ENCODE assay signal across 17 cellular contexts in genomic region chrX:74520291-74520690, GRCh38.
A peak's percentile ranks its signal among the peaks of the same experiment; 100 is the strongest.
DNase-seq lines count a peak whose midpoint lies in the region; ATAC-seq, FAIRE-seq and TF ChIP-seq lines count a peak whose summit lies in the region.
"Had no signal": no experiment of that assay in that cellular context is flagged by ENCODE, and none has a peak within 500 bp of the region (broad histone marks: within the 10 kb centered on the region; RNA-seq: fewer than 3 reads in every experiment).

No MANE protein-coding gene starts in this region.

- no peaks in the 10 kb centered on the region for H3K79me2 ChIP-seq in GM23248 (ENCODE audit: insufficient read depth)
- no peaks in the 10 kb centered on the region for H3K79me2 ChIP-seq in trophoblast cell (ENCODE audit: control insufficient read depth, insufficient read depth, low read length, poor library complexity)

- H3K4me2 ChIP-seq in A549 = no peak overlapping the region
- no peak overlapping the region for H3K4me2 ChIP-seq in GM23248 (ENCODE audit: unreplicated experiment)
- no peak overlapping the region for H3K4me2 ChIP-seq in trophoblast cell (ENCODE audit: low read length)
- H3K4me2 ChIP-seq: BLaER1 had no signal

- intact Hi-C loops in right lobe of liver (cut with DNase I) = no loop called here

- no peak overlapping the region for H3K4ac ChIP-seq in trophoblast cell (ENCODE audit: low read depth, low read length)

- no peak overlapping the region for H2BK12ac ChIP-seq in trophoblast cell (ENCODE audit: low read length)

- H3K14ac ChIP-seq in trophoblast cell (ENCODE audit: low read length) = no peak overlapping the region

- ATAC-seq in A549 (no peak), right lobe of liver (no peak), GM18517 (IDR thresholded peaks at IDR 0.05; ENCODE audit: unreplicated experiment) (no peak)
- ATAC-seq: K562 had no signal

- no peak overlapping the region for H3K23ac ChIP-seq in trophoblast cell (ENCODE audit: low read length)

- TF ChIP-seq EP300 in A549 (IDR thresholded peaks at IDR 0.05) = no peak

- no peak overlapping the region for H2BK5ac ChIP-seq in trophoblast cell (ENCODE audit: low read depth, low read length, poor library complexity)

- H3K36me3 ChIP-seq in GM23248 (ENCODE audit: low read depth) = no peaks in the 10 kb centered on the region
- no peaks in the 10 kb centered on the region for H3K36me3 ChIP-seq in trophoblast cell (ENCODE audit: control insufficient read depth in 1 of 2, insufficient read depth in 2 of 2, low read length in 2 of 2)
- H3K36me3 ChIP-seq in right lobe of liver = no peaks in the 10 kb centered on the region
- H3K36me3 ChIP-seq: HAP-1 had no signal

- peak; percentile 94 for FAIRE-seq in A549 (lab: Jason Lieb, UNC)
- FAIRE-seq: A204.1, GM19239, HTR-8/SVneo, K562 had no signal

- in situ Hi-C loops in GM23248 (cut with MboI) = no loop called here

- no peaks in the 10 kb centered on the region for H3K9me3 ChIP-seq in A549
- H3K9me3 ChIP-seq in GM23248 (ENCODE audit: low read depth) = no peaks in the 10 kb centered on the region
- no peaks in the 10 kb centered on the region for H3K9me3 ChIP-seq in trophoblast cell (ENCODE audit: insufficient read depth, low read depth, low read length)
- no peaks in the 10 kb centered on the region for H3K9me3 ChIP-seq in right lobe of liver
- H3K9me3 ChIP-seq: HAP-1 had no signal

- CTCF ChIA-PET in A549 (lab: Yijun Ruan, JAX) = no interaction called here

- no peaks in the 10 kb centered on the region for H3K9me2 ChIP-seq in GM23248 (ENCODE audit: insufficient read depth)

- no peak overlapping the region for H4K91ac ChIP-seq in trophoblast cell (ENCODE audit: low read depth, low read length)

- no peak overlapping the region for H4K12ac ChIP-seq in trophoblast cell (ENCODE audit: low read depth, low read length)

- no peaks in the 10 kb centered on the region for H3K79me1 ChIP-seq in trophoblast cell (ENCODE audit: low read length)

- no peak overlapping the region for H2AFZ ChIP-seq in GM23248
- no peak overlapping the region for H2AFZ ChIP-seq in trophoblast cell (ENCODE audit: insufficient read depth, low read length, poor library complexity)

- DNase-seq in A549 (ENCODE audit: low read depth in 1 of 2, low spot score in 1 of 2) (no peak), GM23248 (peak; percentile 18), islet precursor cell (peak; percentile 2), trophoblast cell (peak; percentile 19 to 54), right lobe of liver (no peak), AML-193 (lab: John Stamatoyannopoulos, UW) (no peak)
- DNase-seq: CD4-positive, alpha-beta memory T cell; DMS79 treated with DMSO at 0.1 percent for 48 hours; GF-D8; IMR-90 had no signal

- TF ChIP-seq RAD21 in A549 (conservative IDR thresholded peaks at IDR 0.05 in 1 of 2, IDR thresholded peaks at IDR 0.05 in 1 of 2) = no peak

- H2AK5ac ChIP-seq in trophoblast cell (ENCODE audit: low read length) = no peak overlapping the region

- H3K4me3 ChIP-seq in A549 = no peak overlapping the region
- H3K4me3 ChIP-seq in GM23248 = no peak overlapping the region
- H3K4me3 ChIP-seq in trophoblast cell (ENCODE audit: low read depth, low read length) = no peak overlapping the region
- H3K4me3 ChIP-seq in right lobe of liver = no peak overlapping the region
- H3K4me3 ChIP-seq: BLaER1, HAP-1, K562 had no signal

- H3F3A ChIP-seq in GM23248 (ENCODE audit: insufficient read depth) = peaks cover 11% of the 10 kb centered on the region

- H4K20me1 ChIP-seq in GM23248 (ENCODE audit: insufficient read depth) = no peaks in the 10 kb centered on the region
- H4K20me1 ChIP-seq: BLaER1 had no signal

- no peak overlapping the region for H3K9ac ChIP-seq in GM23248
- H3K9ac ChIP-seq in trophoblast cell (ENCODE audit: low read length) = no peak overlapping the region
- H3K9ac ChIP-seq: BLaER1 had no signal

- TF ChIP-seq CTCF in A549 (IDR thresholded peaks at IDR 0.05) (no peak), right lobe of liver (IDR thresholded peaks at IDR 0.05) (no peak)

- no peak overlapping the region for H4K8ac ChIP-seq in trophoblast cell (ENCODE audit: low read depth, low read length)

- H3K18ac ChIP-seq in trophoblast cell (ENCODE audit: low read length) = no peak overlapping the region

- POLR2A ChIA-PET in A549 (lab: Yijun Ruan, JAX) = no interaction called here

- no peak overlapping the region for H2BK120ac ChIP-seq in trophoblast cell (ENCODE audit: insufficient read depth, low read length, poor library complexity)

- no peak overlapping the region for H3K27ac ChIP-seq in A549
- H3K27ac ChIP-seq in GM23248 = no peak overlapping the region
- no peak overlapping the region for H3K27ac ChIP-seq in trophoblast cell (ENCODE audit: low read depth, low read length)
- no peak overlapping the region for H3K27ac ChIP-seq in right lobe of liver
- H3K27ac ChIP-seq: BLaER1 had no signal

- H3K4me1 ChIP-seq in A549 (no peaks in the 10 kb centered on the region), GM23248 (ENCODE audit: insufficient read depth) (peaks cover 27% of the 10 kb centered on the region), trophoblast cell (ENCODE audit: control insufficient read depth in 1 of 2, insufficient read depth in 2 of 2, low read length in 2 of 2) (no peaks in the 10 kb centered on the region), right lobe of liver (peaks cover 0 to 27% (median 0%) of the 10 kb centered on the region in 4 donors)
- H3K4me1 ChIP-seq: BLaER1, HAP-1 had no signal

- H3K27me3 ChIP-seq in GM23248 (replicated peaks; ENCODE audit: insufficient read depth) (no peaks in the 10 kb centered on the region), trophoblast cell (ENCODE audit: insufficient read depth, low read length) (no peaks in the 10 kb centered on the region), right lobe of liver (no peaks in the 10 kb centered on the region)

- WGBS in A549 (ENCODE audit: missing lambda C conversion rate) = 82% methylated on average over 3 of the region's 3 CpGs
- 32 to 45% methylated on average over 3 of the region's 3 CpGs for WGBS in GM23248 (ENCODE audit: low coverage in 1 of 2, low lambda C conversion rate in 2 of 2, missing lambda C conversion rate in 2 of 2), 2 experiments
- no CpG with 5 or more reads among the region's 3 CpGs for WGBS in trophoblast cell (ENCODE audit: extremely low coverage, insufficient coverage, insufficient read length)
- WGBS in right lobe of liver (ENCODE audit: insufficient coverage, low coverage, low lambda C conversion rate, missing lambda C conversion rate) = 49% methylated on average over 3 of the region's 3 CpGs

- TF ChIP-seq POLR2A in A549 (IDR thresholded peaks at IDR 0.05; ENCODE audit: low read length) (no peak), right lobe of liver (IDR thresholded peaks at IDR 0.05) (no peak)

TF ChIP-seq in A549, 52 proteins besides CTCF, POLR2A, EP300 and RAD21:
- TF ChIP-seq BHLHE40 (IDR thresholded peaks at IDR 0.05; ENCODE audit: low read depth, low read length) = no peak
- no peak for TF ChIP-seq JUNB (IDR thresholded peaks at IDR 0.05)
- TF ChIP-seq MAX (IDR thresholded peaks at IDR 0.05) = no peak
- no peak for TF ChIP-seq NR3C1 (IDR thresholded peaks at IDR 0.05)

Comparison
In these comparisons a context has a peak if more than half of its experiments do, and no peak if none do; other contexts are left out.
1. DNase-seq: peak in GM23248 (single experiment), islet precursor cell (single experiment) and trophoblast cell (2 of 2); none in A549 (0 of 2), right lobe of liver (0 of 3) and AML-193 (0 of 2).